Comparison of ENCODE assay signal across 22 cellular contexts in the genomic region with DNA sequence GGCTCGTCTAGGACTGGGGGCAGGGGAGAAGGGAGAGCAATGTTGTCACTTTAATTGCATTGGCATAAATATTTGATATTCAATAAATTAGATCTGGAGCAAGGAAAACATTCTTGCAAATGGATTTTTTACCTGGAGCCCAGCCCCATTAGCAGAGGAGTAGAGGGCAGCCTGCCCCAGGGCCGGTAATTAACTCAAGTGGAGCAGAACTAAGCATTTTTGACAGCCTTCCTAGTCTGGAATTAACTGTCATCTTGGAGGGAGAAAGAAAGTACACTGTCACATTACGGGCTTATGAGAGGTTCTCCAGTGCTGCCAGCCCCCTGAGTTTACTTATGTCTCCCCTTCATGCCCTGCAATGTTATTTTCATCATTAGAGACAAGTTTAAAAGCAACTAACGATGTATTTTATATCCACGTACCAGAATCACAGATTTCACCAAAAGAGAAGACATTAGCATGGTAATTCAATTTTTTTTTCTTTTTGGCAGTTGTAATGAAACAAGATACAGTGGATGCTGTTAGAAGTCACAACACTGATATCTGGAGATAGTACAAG.
DNase-seq lines count a peak whose midpoint lies in the region; TF ChIP-seq lines count a peak whose summit lies in the region.
"Had no signal": no experiment of that assay in that cellular context is flagged by ENCODE, and none has a peak within 500 bp of the region (broad histone marks: within the 10 kb centered on the region; RNA-seq: fewer than 3 reads in every experiment).

No MANE protein-coding gene starts in this region.

- H3K27ac ChIP-seq in right atrium auricular region: no peak overlapping the region
- H3K27ac ChIP-seq in adrenal gland: no peak overlapping the region
- H3K27ac ChIP-seq: colonic mucosa, gastrocnemius medialis, tibial nerve had no signal

- H3K9me3 Mint-ChIP-seq in activated T-helper 2 cell treated with anti-CD3 and anti-CD28 coated beads, Interferon-gamma antibody, Interleukin-2, Interleukin-4, amounts not matched to agents 10 μg/mL and 5 μg/mL and 100 μg/mL, durations not matched to agents 14 hours and 24 hours and 36 hours: peaks cover 19% of the 10 kb centered on the region

- H3K36me3 Mint-ChIP-seq in activated T-helper 2 cell treated with anti-CD3 and anti-CD28 coated beads, Interferon-gamma antibody, Interleukin-2, Interleukin-4, amounts not matched to agents 10 μg/mL and 5 μg/mL and 100 μg/mL, durations not matched to agents 14 hours and 24 hours and 36 hours (ENCODE audit: low read depth): peaks cover 6% of the 10 kb centered on the region
- H3K36me3 Mint-ChIP-seq: CD4-positive, CD25-positive, alpha-beta regulatory T cell had no signal

- no peaks in the 10 kb centered on the region for H3K36me3 ChIP-seq in right atrium auricular region
- no peaks in the 10 kb centered on the region for H3K36me3 ChIP-seq in adrenal gland (replicated peaks in 1 of 2)
- H3K36me3 ChIP-seq: colonic mucosa, gastrocnemius medialis, tibial nerve had no signal

- intact Hi-C loops in activated T-helper 2 cell treated with anti-CD3 and anti-CD28 coated beads, Interferon-gamma antibody, Interleukin-2, Interleukin-4, amounts not matched to agents 10 μg/mL and 5 μg/mL and 100 μg/mL, durations not matched to agents 14 hours and 24 hours and 36 hours (cut with micrococcal nuclease): loop anchor here (2.0 kb wide), 1 partner anchor 48 kb away; no protein-coding TSS in a partner anchor
- intact Hi-C loops in adrenal gland (cut with DNase I): no loop called here

- H3K9me3 ChIP-seq in right atrium auricular region: peaks cover 0 to 13% of the 10 kb centered on the region in 2 donors
- H3K9me3 ChIP-seq in adrenal gland (replicated peaks in 1 of 3): no peaks in the 10 kb centered on the region
- H3K9me3 ChIP-seq: colonic mucosa had no signal

- TF ChIP-seq POLR2A in adrenal gland (IDR thresholded peaks at IDR 0.05): no peak

- H3K4me3 ChIP-seq in right atrium auricular region: no peak overlapping the region
- H3K4me3 ChIP-seq in adrenal gland: no peak overlapping the region
- H3K4me3 ChIP-seq: colonic mucosa, gastrocnemius medialis, tibial nerve had no signal

- no peak for TF ChIP-seq CTCF in right atrium auricular region (IDR thresholded peaks at IDR 0.05)
- TF ChIP-seq CTCF in adrenal gland (IDR thresholded peaks at IDR 0.05): no peak

- no peaks in the 10 kb centered on the region for H3K4me1 ChIP-seq in right atrium auricular region
- H3K4me1 ChIP-seq in adrenal gland (replicated peaks in 1 of 2): no peaks in the 10 kb centered on the region
- H3K4me1 ChIP-seq: colonic mucosa, gastrocnemius medialis, tibial nerve had no signal

- H3K4me3 Mint-ChIP-seq in activated T-helper 2 cell treated with anti-CD3 and anti-CD28 coated beads, Interferon-gamma antibody, Interleukin-2, Interleukin-4, amounts not matched to agents 10 μg/mL and 5 μg/mL and 100 μg/mL, durations not matched to agents 14 hours and 24 hours and 36 hours (ENCODE audit: low read depth): no peak overlapping the region
- H3K4me3 Mint-ChIP-seq: activated CD8-positive, alpha-beta T cell treated with anti-CD3 and anti-CD28 coated beads, Interleukin-2, amount 10 ng/mL, durations not matched to agents 7 days and 5 days; CD4-positive, CD25-positive, alpha-beta regulatory T cell; T-helper 17 cell had no signal

- DNase-seq in NCI-H2227 treated with DMSO at 0.1 percent for 48 hours (lab: John Stamatoyannopoulos, UW) (peak; percentile 26), NCI-H2227 (lab: John Stamatoyannopoulos, UW; ENCODE audit: unreplicated experiment) (no peak), NCI-H1417 (lab: John Stamatoyannopoulos, UW) (peak; percentile 6 to 77 (median 41)), retina (peak; percentile 94), right atrium auricular region (ENCODE audit: low spot score) (no peak), MV-4-11 (lab: John Stamatoyannopoulos, UW) (no peak), adrenal gland (no peak)
- DNase-seq in activated T-helper 2 cell treated with anti-CD3 and anti-CD28 coated beads, Interferon-gamma antibody, Interleukin-2, Interleukin-4, amounts not matched to agents 10 μg/mL and 5 μg/mL and 100 μg/mL, durations not matched to agents 14 hours and 24 hours and 36 hours (ENCODE audit: low spot score): no peak
- DNase-seq: activated CD4-positive, CD25-positive, alpha-beta regulatory T cell treated with anti-CD3 and anti-CD28 coated beads, Interleukin-2, amount 50 U/mL, for 72 hours; activated CD8-positive, alpha-beta T cell treated with anti-CD3 and anti-CD28 coated beads, Interleukin-2, amount 10 ng/mL, durations not matched to agents 7 days and 5 days; activated T-cell treated with anti-CD3 and anti-CD28 coated beads for 4 hours; colonic mucosa; effector CD4-positive, alpha-beta T cell; gastrocnemius medialis; kidney; NCI-H2029 treated with DMSO at 0.1 percent for 48 hours; NCI-H446; stimulated activated CD4-positive, alpha-beta T cell treated with anti-CD3 and anti-CD28 coated beads, Interleukin-4, amount 100 ng/mL, for 24 hours; T-helper 17 cell had no signal

- WGBS in adrenal gland, 4 donors: 60 to 65% (median 64%) methylated on average over 5 of the region's 5 CpGs

- H3K27me3 ChIP-seq in right atrium auricular region (no peaks in the 10 kb centered on the region), adrenal gland (no peaks in the 10 kb centered on the region)
- H3K27me3 ChIP-seq: colonic mucosa, gastrocnemius medialis, tibial nerve had no signal

- H3K27ac Mint-ChIP-seq in activated T-helper 2 cell treated with anti-CD3 and anti-CD28 coated beads, Interferon-gamma antibody, Interleukin-2, Interleukin-4, amounts not matched to agents 10 μg/mL and 5 μg/mL and 100 μg/mL, durations not matched to agents 14 hours and 24 hours and 36 hours: peak overlapping the region; percentile 74
- H3K27ac Mint-ChIP-seq: activated CD8-positive, alpha-beta T cell treated with anti-CD3 and anti-CD28 coated beads, Interleukin-2, amount 10 ng/mL, durations not matched to agents 7 days and 5 days; progenitor cell of endocrine pancreas; T-helper 17 cell had no signal

- no peaks in the 10 kb centered on the region for H3K27me3 Mint-ChIP-seq in activated T-helper 2 cell treated with anti-CD3 and anti-CD28 coated beads, Interferon-gamma antibody, Interleukin-2, Interleukin-4, amounts not matched to agents 10 μg/mL and 5 μg/mL and 100 μg/mL, durations not matched to agents 14 hours and 24 hours and 36 hours (ENCODE audit: low read depth)
- H3K27me3 Mint-ChIP-seq: CD4-positive, CD25-positive, alpha-beta regulatory T cell had no signal

- H3K4me1 Mint-ChIP-seq in activated T-helper 2 cell treated with anti-CD3 and anti-CD28 coated beads, Interferon-gamma antibody, Interleukin-2, Interleukin-4, amounts not matched to agents 10 μg/mL and 5 μg/mL and 100 μg/mL, durations not matched to agents 14 hours and 24 hours and 36 hours (ENCODE audit: low read depth): peaks cover 28% of the 10 kb centered on the region
- H3K4me1 Mint-ChIP-seq: T-helper 17 cell had no signal

Comparison
In these comparisons a context has a peak if more than half of its experiments do, and no peak if none do; other contexts are left out.
1. DNase-seq: peak in NCI-H2227 treated with DMSO at 0.1 percent for 48 hours (single experiment), NCI-H1417 (3 of 3) and retina (single experiment); none in NCI-H2227 (single experiment), activated T-helper 2 cell treated with anti-CD3 and anti-CD28 coated beads, Interferon-gamma antibody, Interleukin-2, Interleukin-4, amounts not matched to agents 10 μg/mL and 5 μg/mL and 100 μg/mL, durations not matched to agents 14 hours and 24 hours and 36 hours (single experiment), right atrium auricular region (single experiment), MV-4-11 (single experiment) and adrenal gland (0 of 7).